ENCODE assay signal across 17 cellular contexts in the genomic region with DNA sequence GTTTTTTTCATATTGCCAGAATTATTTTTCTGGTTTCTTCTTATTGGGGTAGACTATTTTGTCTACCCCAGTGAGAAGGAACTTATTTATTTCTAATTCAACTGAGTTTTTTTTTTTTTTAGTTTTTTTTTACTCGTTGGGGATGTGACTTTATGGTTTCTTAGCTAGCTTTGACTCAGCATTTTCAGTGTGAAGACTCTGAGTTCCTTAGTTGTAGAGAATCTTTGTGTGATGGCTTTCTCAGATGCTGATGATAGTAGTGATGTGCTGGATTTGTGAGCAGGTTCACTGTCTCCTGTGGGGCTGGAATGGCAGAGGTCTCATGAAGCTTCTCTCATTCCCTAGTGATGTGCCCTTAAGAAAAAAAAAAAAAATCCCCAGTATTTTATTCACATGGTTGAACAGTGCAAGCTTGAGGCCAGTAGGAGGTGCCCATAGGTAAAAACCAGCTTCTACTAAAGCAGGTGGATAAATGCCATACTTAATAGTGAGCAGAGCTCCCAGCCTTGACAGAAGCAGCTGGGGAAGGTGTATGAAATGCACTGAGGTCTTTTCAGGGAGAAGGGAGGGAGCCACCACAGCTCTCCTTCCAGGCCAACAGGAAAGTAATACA.
DNase-seq lines count a peak whose midpoint lies in the region; ATAC-seq and TF ChIP-seq lines count a peak whose summit lies in the region.
"Had no signal": no experiment of that assay in that cellular context is flagged by ENCODE, and none has a peak within 500 bp of the region (broad histone marks: within the 10 kb centered on the region; RNA-seq: fewer than 3 reads in every experiment).

No MANE protein-coding gene starts in this region.

- ATAC-seq in esophagus mucosa, result peak; percentile 75

- H3K4me2 ChIP-seq in H9 (ENCODE audit: insufficient read depth, insufficient read length, low read length) (no peak overlapping the region), mesenchymal stem cell (ENCODE audit: low read length, poor library complexity, severe bottlenecking) (no peak overlapping the region)

- H3K27me3 ChIP-seq in H9 (ENCODE audit: insufficient read depth, low read length) (no peaks in the 10 kb centered on the region), mesenchymal stem cell (ENCODE audit: control insufficient read depth in 1 of 2, insufficient read depth in 1 of 2, low read length in 2 of 2) (no peaks in the 10 kb centered on the region)

- WGBS in H9 (ENCODE audit: extremely low coverage, insufficient read length, low lambda C conversion rate), result no CpG with 5 or more reads among the region's 1 CpG
- 100% methylated on average over 1 of the region's 1 CpG for WGBS in mesenchymal stem cell

- no peak overlapping the region for H4K5ac ChIP-seq in H9 (ENCODE audit: insufficient read length, low read depth, low read length)

- POLR2A ChIA-PET in GM10248 (lab: Yijun Ruan, JAX), result no interaction called here

- no peaks in the 10 kb centered on the region for H4K20me1 ChIP-seq in H9 (ENCODE audit: control insufficient read depth, insufficient read depth, insufficient read length)

- H3T11ph ChIP-seq in H9 (ENCODE audit: low read length), result no peak overlapping the region

- H3K56ac ChIP-seq in H9 (ENCODE audit: insufficient read length, low read depth, low read length), result no peak overlapping the region

- no peak overlapping the region for H3K4me3 Mint-ChIP-seq in H9
- H3K4me3 Mint-ChIP-seq: activated naive CD8-positive, alpha-beta T cell treated with anti-CD3 and anti-CD28 coated beads for 36 hours; activated T-cell treated with anti-CD3 and anti-CD28 coated beads, Interleukin-2, amount 50 U/mL, for 24 hours; nephron progenitor cell had no signal

- H3K27ac Mint-ChIP-seq in H9, result peak overlapping the region in 1 of 3 experiments; percentile 81; a peak in 1 of 7 replicates
- H3K27ac Mint-ChIP-seq: activated naive CD8-positive, alpha-beta T cell treated with anti-CD3 and anti-CD28 coated beads for 36 hours; activated T-cell treated with anti-CD3 and anti-CD28 coated beads, Interleukin-2, amount 50 U/mL, for 24 hours; nephron progenitor cell had no signal

- H3K14ac ChIP-seq in H9 (ENCODE audit: insufficient read depth, low read length) (no peak overlapping the region), mesenchymal stem cell (ENCODE audit: low read length in 2 of 2) (no peak overlapping the region)

- H2BK120ac ChIP-seq in H9 (ENCODE audit: low read depth, low read length, poor library complexity, severe bottlenecking) (no peak overlapping the region), mesenchymal stem cell (ENCODE audit: low read depth, low read length) (no peak overlapping the region)

- H2BK5ac ChIP-seq in H9 (ENCODE audit: insufficient read length, low read length), result no peak overlapping the region
- no peak overlapping the region for H2BK5ac ChIP-seq in mesenchymal stem cell (ENCODE audit: low read depth, low read length, poor library complexity, severe bottlenecking)

- TF ChIP-seq CTCF in 22Rv1 (IDR thresholded peaks at IDR 0.05) (peak; percentile 35), H9 (conservative IDR thresholded peaks at IDR 0.05) (peak; percentile 48; the same call in 2 of the 3 replicates), GM10248 (IDR thresholded peaks at IDR 0.05; ENCODE audit: control extremely low read depth, extremely low read depth, low read depth, missing control alignments) (no peak)

- no peak overlapping the region for H3K4ac ChIP-seq in H9 (ENCODE audit: low read depth, low read length)
- H3K4ac ChIP-seq in mesenchymal stem cell (ENCODE audit: low read depth in 1 of 2, low read length in 2 of 2), result no peak overlapping the region

- H3K4me1 Mint-ChIP-seq in H9, result no peaks in the 10 kb centered on the region
- H3K4me1 Mint-ChIP-seq: activated naive CD8-positive, alpha-beta T cell treated with anti-CD3 and anti-CD28 coated beads for 36 hours; nephron progenitor cell had no signal

- H4K8ac ChIP-seq in H9 (replicated peaks; ENCODE audit: insufficient read length, low read depth, low read length) (no peak overlapping the region), mesenchymal stem cell (ENCODE audit: low read length) (no peak overlapping the region)

- DNase-seq in H9 (no peak), NCI-H69 (lab: John Stamatoyannopoulos, UW) (peak; percentile 24), cerebellum (ENCODE audit: low spot score) (no peak), GM10248 (ENCODE audit: extremely low spot score) (no peak), GOT3 (lab: John Stamatoyannopoulos, UW) (no peak), mesenchymal stem cell (no peak)
- DNase-seq: activated CD4-positive, alpha-beta T cell treated with anti-CD3 and anti-CD28 coated beads, Interleukin-2, amount 50 U/mL, for 1 hour; activated naive CD8-positive, alpha-beta T cell treated with anti-CD3 and anti-CD28 coated beads for 36 hours; activated T-cell treated with anti-CD3 and anti-CD28 coated beads, Interleukin-2, amount 50 U/mL, for 24 hours; COR-L47; MM.1S; NCI-H2081; nephron progenitor cell; retina had no signal

- H3K4me1 ChIP-seq in H9 (ENCODE audit: insufficient read depth, low read length), result no peaks in the 10 kb centered on the region
- H3K4me1 ChIP-seq in mesenchymal stem cell (ENCODE audit: control insufficient read depth, insufficient read depth, low read depth, low read length), result no peaks in the 10 kb centered on the region

- no peaks in the 10 kb centered on the region for H3K79me1 ChIP-seq in H9 (ENCODE audit: insufficient read depth, low read depth, low read length, poor library complexity, severe bottlenecking)
- peaks cover 8% of the 10 kb centered on the region for H3K79me1 ChIP-seq in mesenchymal stem cell (replicated peaks; ENCODE audit: low read length, poor library complexity, severe bottlenecking)

- no peak overlapping the region for H3K9ac ChIP-seq in H9 (ENCODE audit: extremely low read depth, insufficient read length, low read length)
- no peak overlapping the region for H3K9ac ChIP-seq in mesenchymal stem cell (ENCODE audit: low read length)

- H3K23me2 ChIP-seq in H9 (ENCODE audit: insufficient read length, low read depth, low read length, poor library complexity, severe bottlenecking), result no peaks in the 10 kb centered on the region

- H2BK15ac ChIP-seq in H9 (ENCODE audit: low read depth, low read length) (no peak overlapping the region), mesenchymal stem cell (ENCODE audit: low read depth, poor library complexity, severe bottlenecking) (no peak overlapping the region)

- no peak overlapping the region for H3K18ac ChIP-seq in H9 (ENCODE audit: insufficient read length, low read depth, low read length)
- H3K18ac ChIP-seq in mesenchymal stem cell (ENCODE audit: low read depth in 1 of 2, low read length in 2 of 2), result no peak overlapping the region

- no peak overlapping the region for H2BK20ac ChIP-seq in H9 (ENCODE audit: low read depth, low read length, poor library complexity, severe bottlenecking)

- H3K27ac ChIP-seq in 22Rv1 (no peak overlapping the region), H9 (ENCODE audit: insufficient read length, low read depth, low read length) (no peak overlapping the region), mesenchymal stem cell (ENCODE audit: low read length, poor library complexity, severe bottlenecking) (no peak overlapping the region)

- H3K23ac ChIP-seq in H9 (ENCODE audit: insufficient read length, low read depth, low read length), result no peak overlapping the region
- no peak overlapping the region for H3K23ac ChIP-seq in mesenchymal stem cell (ENCODE audit: low read length in 2 of 2)

- H3K9me3 ChIP-seq in H9 (ENCODE audit: control insufficient read depth, low read depth, low read length) (no peaks in the 10 kb centered on the region), mesenchymal stem cell (ENCODE audit: control insufficient read depth, low read length) (no peaks in the 10 kb centered on the region)

- no peaks in the 10 kb centered on the region for H3K79me2 ChIP-seq in H9 (ENCODE audit: insufficient read depth, low read length)

- H3K36me3 ChIP-seq in mesenchymal stem cell (ENCODE audit: control insufficient read depth in 1 of 2, insufficient read depth in 2 of 2, low read depth in 1 of 2, low read length in 2 of 2), result peaks cover 11 to 26% of the 10 kb centered on the region in 2 experiments

- no peaks in the 10 kb centered on the region for H3K27me3 Mint-ChIP-seq in H9 (ENCODE audit: low read depth)
- H3K27me3 Mint-ChIP-seq: activated naive CD8-positive, alpha-beta T cell treated with anti-CD3 and anti-CD28 coated beads for 36 hours; activated T-cell treated with anti-CD3 and anti-CD28 coated beads, Interleukin-2, amount 50 U/mL, for 24 hours had no signal

- H3K9me3 Mint-ChIP-seq in H9, result 0 out of 5 replicates have a peak, but pooled peaks cover 0 to 3% of the 10 kb centered on the region in 2 experiments
- H3K9me3 Mint-ChIP-seq: activated naive CD8-positive, alpha-beta T cell treated with anti-CD3 and anti-CD28 coated beads for 36 hours; activated T-cell treated with anti-CD3 and anti-CD28 coated beads, Interleukin-2, amount 50 U/mL, for 24 hours had no signal

- no peak overlapping the region for H2AFZ ChIP-seq in H9 (ENCODE audit: low read length)
- H2AFZ ChIP-seq in mesenchymal stem cell (ENCODE audit: low read depth, low read length), result no peak overlapping the region

- no peak overlapping the region for H3K4me3 ChIP-seq in mesenchymal stem cell (ENCODE audit: insufficient read depth in 1 of 2, low read depth in 1 of 2, low read length in 2 of 2)
- H3K4me3 ChIP-seq: lung had no signal

- no peak overlapping the region for H2BK12ac ChIP-seq in H9 (ENCODE audit: insufficient read length, low read depth, low read length)
- no peak overlapping the region for H2BK12ac ChIP-seq in mesenchymal stem cell (ENCODE audit: low read length in 2 of 2)

- CTCF ChIA-PET in GM10248 (lab: Yijun Ruan, JAX), result interaction anchor here (0.9 to 1.3 kb wide), 2 partner anchors 9 to 12 kb away, joined by 3 to 4 read pairs; no protein-coding TSS in a partner anchor

- H3K36me3 Mint-ChIP-seq in H9 (ENCODE audit: insufficient read depth in 1 of 3, low read depth in 3 of 3), result peaks cover 13 to 21% (median 19%) of the 10 kb centered on the region in 3 experiments; a peak in 6 of 7 replicates

- no peak overlapping the region for H2AK5ac ChIP-seq in H9 (ENCODE audit: insufficient read length, low read length)
- no peak overlapping the region for H2AK5ac ChIP-seq in mesenchymal stem cell (ENCODE audit: low read length, severe bottlenecking)

- H4K91ac ChIP-seq in H9 (ENCODE audit: insufficient read length, low read depth, low read length) (no peak overlapping the region), mesenchymal stem cell (ENCODE audit: low read length) (no peak overlapping the region)
